In genomic region chr9:14323083-14323968, GRCh38 we compare ENCODE assay signal across 8 cellular contexts. TPM values are rescaled to one million over a fixed set of nuclear protein-coding genes. Genes with fewer than 3 reads are reported as not detected.
DNase-seq lines count a peak whose midpoint lies in the region; ATAC-seq and TF ChIP-seq lines count a peak whose summit lies in the region.

No MANE protein-coding gene starts in this region.

- H3K9me3 ChIP-seq in cardiac muscle cell (ENCODE audit: low read depth) (no peaks in the 10 kb centered on the region), gastrocnemius medialis (no peaks in the 10 kb centered on the region)

- ATAC-seq in GM18502 (IDR thresholded peaks at IDR 0.05; ENCODE audit: poor library complexity, unreplicated experiment), result peak; percentile 14
- ATAC-seq in HG03280 (IDR thresholded peaks at IDR 0.05; ENCODE audit: unreplicated experiment), result peak; percentile 8
- ATAC-seq in gastrocnemius medialis, result peak in 1 of 2 donors; percentile 13

- DNase-seq in cardiac muscle cell (ENCODE audit: low read depth in 1 of 2, low spot score in 1 of 2) (no peak), gastrocnemius medialis (no peak), SW480 (ENCODE audit: low spot score) (no peak)
- DNase-seq in activated CD4-positive, CD25-positive, alpha-beta regulatory T cell treated with anti-CD3 and anti-CD28 coated beads, Interleukin-2, amount 50 U/mL, for 72 hours, result no peak
- no peak for DNase-seq in stimulated activated CD4-positive, alpha-beta T cell treated with anti-CD3 and anti-CD28 coated beads, Interleukin-12 subunit alpha, Interleukin-12 subunit beta, amount 100 ng/mL, for 4 hours

- H3K4me1 ChIP-seq in cardiac muscle cell (ENCODE audit: low read depth), result peaks cover 3% of the 10 kb centered on the region
- peaks cover 62 to 76% of the 10 kb centered on the region in 2 donors for H3K4me1 ChIP-seq in gastrocnemius medialis

- peaks cover 53% of the 10 kb centered on the region for H3K27me3 ChIP-seq in cardiac muscle cell
- no peaks in the 10 kb centered on the region for H3K27me3 ChIP-seq in gastrocnemius medialis

- TF ChIP-seq POLR2A in gastrocnemius medialis (IDR thresholded peaks at IDR 0.05), result no peak

- H3K36me3 ChIP-seq in cardiac muscle cell (no peaks in the 10 kb centered on the region), gastrocnemius medialis (no peaks in the 10 kb centered on the region)

- intact Hi-C loops in gastrocnemius medialis (cut with DNase I; ENCODE audit: low total_unique reads), result loop anchor here (2.0 to 10.0 kb wide), 3 partner anchors 121 to 461 kb away; no protein-coding TSS in a partner anchor

- in situ Hi-C loops in gastrocnemius medialis (cut with MboI; ENCODE audit: low sequenced_read_pairs in 4 of 4), result loop anchor here in 2 of 4 donors (10.0 to 25.0 kb wide), 2 partner anchors 299 to 311 kb away; no protein-coding TSS in a partner anchor

- H3K27ac ChIP-seq in cardiac muscle cell (no peak overlapping the region), gastrocnemius medialis (peak overlapping the region; percentile 92 to 99 (median 98))

- H3K4me3 ChIP-seq in WI38 (ENCODE audit: low read depth, low read length) (peak overlapping the region; percentile 68), cardiac muscle cell (peak overlapping the region; percentile 86), gastrocnemius medialis (peak overlapping the region; percentile 69 to 79 (median 77))

- TF ChIP-seq CTCF in WI38 (IDR thresholded peaks at IDR 0.05; ENCODE audit: low read depth, low read length) (no peak), cardiac muscle cell (IDR thresholded peaks at IDR 0.05; ENCODE audit: low read depth, low read length) (no peak), gastrocnemius medialis (IDR thresholded peaks at IDR 0.05 in 4 of 5, conservative IDR thresholded peaks at IDR 0.05 in 1 of 5) (no peak)

RNA-seq across cellular contexts. Expression of gene NFIB, which starts 9.4 kb away (rescaled TPM):
- total RNA-seq in cardiac muscle cell (10.4 and 13.9 TPM in 2 replicates), gastrocnemius medialis (10 to 100 TPM; 24.0 to 40.9 (median 30.6) TPM)
- polyA plus RNA-seq in cardiac muscle cell, result 5.7 and 7.8 TPM in 2 replicates
